15 cellular contexts compared by ENCODE assay signal in genomic region chr1:153777648-153778047, GRCh38. TPM values are rescaled to one million over a fixed set of nuclear protein-coding genes. Genes with fewer than 3 reads are reported as not detected.
DNase-seq lines count a peak whose midpoint lies in the region; ATAC-seq, FAIRE-seq and TF ChIP-seq lines count a peak whose summit lies in the region.
"Had no signal": no experiment of that assay in that cellular context is flagged by ENCODE, and none has a peak within 500 bp of the region (broad histone marks: within the 10 kb centered on the region; RNA-seq: fewer than 3 reads in every experiment).

No MANE protein-coding gene starts in this region.

- no peaks in the 10 kb centered on the region for H3K9me3 Mint-ChIP-seq in stimulated activated effector memory CD8-positive, alpha-beta T cell treated with anti-CD3 and anti-CD28 coated beads, Interleukin-12 subunit alpha, Interleukin-12 subunit beta, amount 100 ng/mL, for 72 hours
- no peaks in the 10 kb centered on the region for H3K9me3 Mint-ChIP-seq in activated CD4-positive, alpha-beta T cell treated with anti-CD3 and anti-CD28 coated beads, Interleukin-2, amount 10 ng/mL, durations not matched to agents 7 days and 5 days
- H3K9me3 Mint-ChIP-seq: CD8-positive, alpha-beta T cell; stimulated activated naive CD8-positive, alpha-beta T cell treated with anti-CD3 and anti-CD28 coated beads, Interleukin-15, Interleukin-2, amounts not matched to agents 100 ng/mL and 50 ng/mL, for 24 hours had no signal

- intact Hi-C loops in kidney (cut with DNase I) = no loop called here

- in situ Hi-C loops in G401 (cut with HindIII; ENCODE audit: low sequenced_read_pairs) = no loop called here

- H3K9me3 ChIP-seq in kidney (ENCODE audit: control insufficient read depth in 1 of 2, low read length in 2 of 2) = no peaks in the 10 kb centered on the region
- H3K9me3 ChIP-seq: psoas muscle had no signal

- peaks cover 2 to 4% of the 10 kb centered on the region in 2 donors for H3K36me3 ChIP-seq in kidney (ENCODE audit: control insufficient read depth in 1 of 2, insufficient read depth in 2 of 2, low read length in 2 of 2)

- ATAC-seq in stimulated activated effector memory CD8-positive, alpha-beta T cell treated with anti-CD3 and anti-CD28 coated beads, Interleukin-12 subunit alpha, Interleukin-12 subunit beta, amount 100 ng/mL, for 72 hours = no peak
- ATAC-seq in GM21390 (IDR thresholded peaks at IDR 0.05; ENCODE audit: unreplicated experiment) = no peak
- no peak for ATAC-seq in HG03460 (IDR thresholded peaks at IDR 0.05; ENCODE audit: unreplicated experiment)
- ATAC-seq: CD8-positive, alpha-beta T cell had no signal

- no peak for FAIRE-seq in kidney (lab: Jason Lieb, UNC)
- no peak for FAIRE-seq in HTR-8/SVneo (lab: Jason Lieb, UNC)

- H3K27ac ChIP-seq in kidney (ENCODE audit: low read depth in 2 of 2, low read length in 2 of 2) = no peak overlapping the region
- H3K27ac ChIP-seq: psoas muscle, WERI-Rb-1 had no signal

- DNase-seq in G401 (ENCODE audit: low spot score) (peak; percentile 53), astrocyte of the hippocampus (ENCODE audit: low read depth, low spot score) (peak; percentile 46), kidney (peak; percentile 89), HTR-8/SVneo (ENCODE audit: insufficient read length, low spot score) (no peak)
- no peak for DNase-seq in stimulated activated effector memory CD8-positive, alpha-beta T cell treated with anti-CD3 and anti-CD28 coated beads, Interleukin-12 subunit alpha, Interleukin-12 subunit beta, amount 100 ng/mL, for 72 hours (ENCODE audit: low spot score in 2 of 2)
- DNase-seq in activated CD4-positive, alpha-beta T cell treated with anti-CD3 and anti-CD28 coated beads, Interleukin-2, amount 10 ng/mL, durations not matched to agents 7 days and 5 days = no peak
- DNase-seq: CD8-positive, alpha-beta T cell; mesendoderm; NCI-H2081 treated with DMSO at 0.1 percent for 48 hours; psoas muscle; stimulated activated CD4-positive, alpha-beta T cell treated with anti-CD3 and anti-CD28 coated beads, Interleukin-4, amount 100 ng/mL, for 4 hours; WERI-Rb-1 had no signal

- H3K4me1 Mint-ChIP-seq in stimulated activated effector memory CD8-positive, alpha-beta T cell treated with anti-CD3 and anti-CD28 coated beads, Interleukin-12 subunit alpha, Interleukin-12 subunit beta, amount 100 ng/mL, for 72 hours = peaks cover 48% of the 10 kb centered on the region
- peaks cover 39% of the 10 kb centered on the region for H3K4me1 Mint-ChIP-seq in activated CD4-positive, alpha-beta T cell treated with anti-CD3 and anti-CD28 coated beads, Interleukin-2, amount 10 ng/mL, durations not matched to agents 7 days and 5 days

- no peak overlapping the region for H3K4me3 Mint-ChIP-seq in stimulated activated effector memory CD8-positive, alpha-beta T cell treated with anti-CD3 and anti-CD28 coated beads, Interleukin-12 subunit alpha, Interleukin-12 subunit beta, amount 100 ng/mL, for 72 hours
- no peak overlapping the region for H3K4me3 Mint-ChIP-seq in activated CD4-positive, alpha-beta T cell treated with anti-CD3 and anti-CD28 coated beads, Interleukin-2, amount 10 ng/mL, durations not matched to agents 7 days and 5 days

- H3K27ac Mint-ChIP-seq in stimulated activated effector memory CD8-positive, alpha-beta T cell treated with anti-CD3 and anti-CD28 coated beads, Interleukin-12 subunit alpha, Interleukin-12 subunit beta, amount 100 ng/mL, for 72 hours = peak overlapping the region; percentile 68
- H3K27ac Mint-ChIP-seq in activated CD4-positive, alpha-beta T cell treated with anti-CD3 and anti-CD28 coated beads, Interleukin-2, amount 10 ng/mL, durations not matched to agents 7 days and 5 days = no peak overlapping the region
- H3K27ac Mint-ChIP-seq: CD8-positive, alpha-beta T cell; stimulated activated naive CD8-positive, alpha-beta T cell treated with anti-CD3 and anti-CD28 coated beads, Interleukin-15, Interleukin-2, amounts not matched to agents 100 ng/mL and 50 ng/mL, for 24 hours had no signal

- H3K4me3 ChIP-seq in kidney (ENCODE audit: low read length in 2 of 2) = no peak overlapping the region
- H3K4me3 ChIP-seq: psoas muscle had no signal

- CTCF ChIA-PET in activated CD4-positive, alpha-beta T cell treated with anti-CD3 and anti-CD28 coated beads, Interleukin-2, amount 10 ng/mL, durations not matched to agents 7 days and 5 days (lab: Charles Lee) = interaction anchor here (1.2 to 1.6 kb wide), 3 partner anchors 9 to 102 kb away, joined by 3 to 4 read pairs (median 3); no protein-coding TSS in a partner anchor

- peaks cover 17 to 48% of the 10 kb centered on the region in 2 donors for H3K4me1 ChIP-seq in kidney (ENCODE audit: control insufficient read depth in 1 of 2, insufficient read depth in 1 of 2, low read depth in 1 of 2, low read length in 2 of 2)

- H3K36me3 Mint-ChIP-seq in stimulated activated effector memory CD8-positive, alpha-beta T cell treated with anti-CD3 and anti-CD28 coated beads, Interleukin-12 subunit alpha, Interleukin-12 subunit beta, amount 100 ng/mL, for 72 hours = peaks cover 9% of the 10 kb centered on the region
- H3K36me3 Mint-ChIP-seq in activated CD4-positive, alpha-beta T cell treated with anti-CD3 and anti-CD28 coated beads, Interleukin-2, amount 10 ng/mL, durations not matched to agents 7 days and 5 days (ENCODE audit: low read depth) = peaks cover 16% of the 10 kb centered on the region

- peak overlapping the region in 1 of 2 donors; percentile 34 for H3K9ac ChIP-seq in kidney (ENCODE audit: low read length in 2 of 2)

- POLR2A ChIA-PET in activated CD4-positive, alpha-beta T cell treated with anti-CD3 and anti-CD28 coated beads, Interleukin-2, amount 10 ng/mL, durations not matched to agents 7 days and 5 days (lab: Charles Lee) = no interaction called here

- H3K27me3 Mint-ChIP-seq in activated CD4-positive, alpha-beta T cell treated with anti-CD3 and anti-CD28 coated beads, Interleukin-2, amount 10 ng/mL, durations not matched to agents 7 days and 5 days = no peaks in the 10 kb centered on the region
- H3K27me3 Mint-ChIP-seq: stimulated activated naive CD8-positive, alpha-beta T cell treated with anti-CD3 and anti-CD28 coated beads, Interleukin-15, Interleukin-2, amounts not matched to agents 100 ng/mL and 50 ng/mL, for 24 hours had no signal

- no peak for TF ChIP-seq CTCF in kidney (IDR thresholded peaks at IDR 0.05; ENCODE audit: borderline replicate concordance, extremely low read depth, insufficient read depth)

RNA-seq across cellular contexts. Expression of gene SLC27A3, which starts 2.4 kb away (rescaled TPM):
- total RNA-seq in G401 (2014; rRNA removed; shearing (Covaris generic)) = 1.4 and 5.4 TPM in 2 replicates
- 54.0 TPM for total RNA-seq in kidney
- 36.9 TPM for polyA plus RNA-seq in kidney (ENCODE audit: insufficient read depth, low read depth, low replicate concordance)
- 10 to 100 TPM; 22.2 to 22.9 TPM for total RNA-seq in activated CD4-positive, alpha-beta T cell treated with anti-CD3 and anti-CD28 coated beads, Interleukin-2, amount 10 ng/mL, durations not matched to agents 7 days and 5 days

RNA-seq across cellular contexts. Expression of gene INTS3, which starts 49.8 kb away (rescaled TPM):
- total RNA-seq in G401 (2014; rRNA removed; shearing (Covaris generic)) = 20.7 and 21.1 TPM in 2 replicates
- total RNA-seq in kidney = 74.8 TPM
- 42.7 TPM for polyA plus RNA-seq in kidney (ENCODE audit: insufficient read depth, low read depth, low replicate concordance)
- total RNA-seq in activated CD4-positive, alpha-beta T cell treated with anti-CD3 and anti-CD28 coated beads, Interleukin-2, amount 10 ng/mL, durations not matched to agents 7 days and 5 days = 10 to 100 TPM; 62.9 to 64.8 TPM

Comparison
In these comparisons a context has a peak if more than half of its experiments do, and no peak if none do; other contexts are left out.
1. DNase-seq: peak in G401 (single experiment), astrocyte of the hippocampus (single experiment) and kidney (single experiment); none in stimulated activated effector memory CD8-positive, alpha-beta T cell treated with anti-CD3 and anti-CD28 coated beads, Interleukin-12 subunit alpha, Interleukin-12 subunit beta, amount 100 ng/mL, for 72 hours (0 of 2), activated CD4-positive, alpha-beta T cell treated with anti-CD3 and anti-CD28 coated beads, Interleukin-2, amount 10 ng/mL, durations not matched to agents 7 days and 5 days (single experiment) and HTR-8/SVneo (single experiment).